In the genomic region with DNA sequence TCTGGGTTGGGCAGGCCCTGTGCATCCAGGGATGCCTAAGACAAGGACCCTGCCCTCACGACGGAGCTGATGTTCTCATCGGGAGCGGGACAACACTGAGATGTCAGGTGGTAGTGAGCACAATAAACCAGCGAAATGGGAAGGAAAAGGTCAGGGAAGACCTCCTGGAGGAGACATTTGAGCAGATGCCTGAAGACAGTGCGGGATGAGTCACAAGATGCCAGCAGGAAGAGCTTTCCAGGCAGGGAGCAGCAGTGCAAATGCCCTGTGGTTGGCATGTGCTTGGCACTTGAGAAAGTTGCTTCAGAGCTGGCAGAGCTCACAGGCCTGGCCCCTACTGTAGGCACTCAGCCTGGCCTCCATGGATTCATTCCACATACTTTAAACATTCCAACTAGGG, we compare ENCODE assay signal across 2 cellular contexts. TPM values are rescaled to one million over a fixed set of nuclear protein-coding genes. Genes with fewer than 3 reads are reported as not detected.
"Had no signal": no experiment of that assay in that cellular context is flagged by ENCODE, and none has a peak within 500 bp of the region (broad histone marks: within the 10 kb centered on the region; RNA-seq: fewer than 3 reads in every experiment).

No MANE protein-coding gene starts in this region.

RNA-seq across cellular contexts. Expression of gene KCNJ12, which starts 28.5 kb away (rescaled TPM):
- total RNA-seq: esophagus mucosa, mammary epithelial cell had no signal
